Comparison of ENCODE assay signal across 28 cellular contexts in genomic region chr1:177909416-177909815, GRCh38.
"Had no signal": no experiment of that assay in that cellular context is flagged by ENCODE, and none has a peak within 500 bp of the region (broad histone marks: within the 10 kb centered on the region; RNA-seq: fewer than 3 reads in every experiment).

No MANE protein-coding gene starts in this region.

- H3K36me3 Mint-ChIP-seq: memory B cell; mesothelial cell of epicardium; naive B cell; natural killer cell treated with Interleukin-12 subunit alpha and Interleukin-12 subunit beta and Interleukin-15 and Interleukin-18, amount 100 ng/mL, for 72 hours; stimulated activated naive B cell treated with anti-CD40 and anti-IgM and Interleukin-4, amounts not matched to agents 10 μg/mL and 1 μg/mL and 100 μg/mL, for 72 hours had no signal

- H3K27ac Mint-ChIP-seq: dendritic cell treated with granulocyte-macrophage colony-stimulating factor and Interleukin-4, amounts not matched to agents 40 ng/mL and 50 ng/mL, for 4 days; endodermal cell; memory B cell; mesothelial cell of epicardium; naive B cell; natural killer cell treated with Interleukin-12 subunit alpha and Interleukin-12 subunit beta and Interleukin-15 and Interleukin-18, amount 100 ng/mL, for 72 hours; stimulated activated naive B cell treated with anti-CD40 and anti-IgM and Interleukin-4, amounts not matched to agents 10 μg/mL and 1 μg/mL and 100 μg/mL, for 72 hours; stimulated activated naive CD8-positive, alpha-beta T cell treated with anti-CD3 and anti-CD28 coated beads, Interleukin-15, Interleukin-2, amounts not matched to agents 100 ng/mL and 50 ng/mL, for 24 hours had no signal

- H3K9me3 Mint-ChIP-seq: dendritic cell treated with granulocyte-macrophage colony-stimulating factor and Interleukin-4, amounts not matched to agents 40 ng/mL and 50 ng/mL, for 4 days; endodermal cell; memory B cell; stimulated activated naive B cell treated with anti-CD40 and anti-IgM and Interleukin-4, amounts not matched to agents 10 μg/mL and 1 μg/mL and 100 μg/mL, for 72 hours had no signal

- H3K27me3 Mint-ChIP-seq: natural killer cell treated with Interleukin-12 subunit alpha and Interleukin-12 subunit beta and Interleukin-15 and Interleukin-18, amount 100 ng/mL, for 72 hours; stimulated activated naive CD8-positive, alpha-beta T cell treated with anti-CD3 and anti-CD28 coated beads, Interleukin-15, Interleukin-2, amounts not matched to agents 100 ng/mL and 50 ng/mL, for 24 hours had no signal

- H3K4me1 Mint-ChIP-seq: endodermal cell; memory B cell; naive B cell; stimulated activated naive B cell treated with anti-CD40 and anti-IgM and Interleukin-4, amounts not matched to agents 10 μg/mL and 1 μg/mL and 100 μg/mL, for 72 hours had no signal

- H3K4me3 Mint-ChIP-seq: dendritic cell treated with granulocyte-macrophage colony-stimulating factor and Interleukin-4, amounts not matched to agents 40 ng/mL and 50 ng/mL, for 4 days; endodermal cell; memory B cell; mesothelial cell of epicardium; naive B cell; natural killer cell treated with Interleukin-12 subunit alpha and Interleukin-12 subunit beta and Interleukin-15 and Interleukin-18, amount 100 ng/mL, for 72 hours; neural crest cell; stimulated activated naive B cell treated with anti-CD40 and anti-IgM and Interleukin-4, amounts not matched to agents 10 μg/mL and 1 μg/mL and 100 μg/mL, for 72 hours; stimulated activated naive CD8-positive, alpha-beta T cell treated with anti-CD3 and anti-CD28 coated beads, Interleukin-15, Interleukin-2, amounts not matched to agents 100 ng/mL and 50 ng/mL, for 24 hours had no signal

- ATAC-seq: gastroesophageal sphincter; heart right ventricle; left colon; left ventricle myocardium superior; lower lobe of right lung; mucosa of descending colon; natural killer cell treated with Interleukin-12 subunit alpha and Interleukin-12 subunit beta and Interleukin-15 and Interleukin-18, amount 100 ng/mL, for 72 hours; pancreas; right lobe of liver; stimulated activated naive B cell treated with anti-CD40 and anti-IgM and Interleukin-4, amounts not matched to agents 10 μg/mL and 1 μg/mL and 100 μg/mL, for 72 hours had no signal

- DNase-seq: colonic mucosa; effector CD8-positive, alpha-beta T cell; endodermal cell; foreskin fibroblast; glutamatergic neuron; heart right ventricle; hippocampal formation; kidney glomerular epithelial cell; left colon; left ventricle myocardium superior; lower lobe of right lung; mucosa of descending colon; naive B cell; pancreas; right lobe of liver; small intestine; stimulated activated CD4-positive, alpha-beta T cell treated with anti-CD3 and anti-CD28 coated beads, Interleukin-15, amount 100 ng/mL, for 24 hours; stimulated activated CD4-positive, alpha-beta T cell treated with anti-CD3 and anti-CD28 coated beads, Interleukin-2, amount 100 ng/mL, for 48 hours; stimulated activated naive B cell treated with anti-CD40 and anti-IgM and Interleukin-4, amounts not matched to agents 10 μg/mL and 1 μg/mL and 100 μg/mL, for 72 hours; upper lobe of left lung; uterus had no signal
